In the genomic region with DNA sequence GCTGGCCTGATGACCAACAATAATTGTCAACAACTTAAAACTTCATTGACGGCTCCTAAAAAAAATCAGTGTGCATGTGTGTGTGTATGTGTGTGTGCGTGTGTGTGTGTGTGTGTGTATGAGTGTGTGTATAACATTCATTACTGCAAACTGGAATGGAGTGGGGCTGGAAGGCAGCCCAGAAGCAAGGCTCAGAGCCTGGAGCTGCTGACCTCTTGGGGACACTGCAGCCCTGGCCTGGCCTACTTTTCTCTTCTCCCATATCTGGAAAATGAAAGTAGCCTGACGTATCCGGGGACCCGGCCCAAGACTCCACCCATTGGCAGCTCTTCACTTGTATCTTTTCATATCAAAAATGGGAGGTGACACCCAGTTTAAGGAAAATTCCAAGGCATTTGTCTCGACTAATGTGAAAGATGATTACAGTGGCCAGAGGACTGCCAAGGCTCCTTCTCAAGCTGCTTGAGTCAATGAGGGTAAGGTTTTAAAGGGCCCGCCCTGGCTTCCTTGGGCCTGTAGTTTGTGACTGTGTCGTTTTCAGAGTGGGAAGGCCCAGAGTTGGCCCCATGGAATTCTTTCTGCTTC, we compare ENCODE assay signal across 9 cellular contexts.
DNase-seq lines count a peak whose midpoint lies in the region; ATAC-seq, FAIRE-seq and TF ChIP-seq lines count a peak whose summit lies in the region.
"Had no signal": no experiment of that assay in that cellular context is flagged by ENCODE, and none has a peak within 500 bp of the region (broad histone marks: within the 10 kb centered on the region; RNA-seq: fewer than 3 reads in every experiment).

No MANE protein-coding gene starts in this region.

- H3K9me3 ChIP-seq in A549, result no peaks in the 10 kb centered on the region
- H3K9me3 ChIP-seq in Peyer's patch, result no peaks in the 10 kb centered on the region
- no peaks in the 10 kb centered on the region for H3K9me3 ChIP-seq in muscle layer of duodenum (ENCODE audit: control insufficient read depth in 1 of 2, low read length in 2 of 2)

- TF ChIP-seq POLR2A in A549 (IDR thresholded peaks at IDR 0.05; ENCODE audit: low read length) (no peak), Peyer's patch (IDR thresholded peaks at IDR 0.05) (no peak)

- CTCF ChIA-PET in A549 (lab: Yijun Ruan, JAX), result interaction anchor here (0.7 to 2.1 kb wide), 16 partner anchors 13 to 170 kb away, joined by 3 to 10 read pairs (median 3); no protein-coding TSS in a partner anchor

- WGBS in A549 (ENCODE audit: missing lambda C conversion rate), result 10% methylated on average over 8 of the region's 8 CpGs

- TF ChIP-seq CTCF in A549 (IDR thresholded peaks at IDR 0.05) (peak; percentile 49), Peyer's patch (IDR thresholded peaks at IDR 0.05) (no peak), fibroblast of the aortic adventitia (IDR thresholded peaks at IDR 0.05; ENCODE audit: insufficient read depth, low read length) (peak; percentile 10)

- H3K27ac ChIP-seq in A549 (peak overlapping the region; percentile 90 to 98), Peyer's patch (peak overlapping the region in 3 of 4 donors; percentile 61 to 73 (median 64)), muscle layer of duodenum (ENCODE audit: low read length) (peak overlapping the region; percentile 70)
- H3K27ac ChIP-seq: SK-N-MC had no signal

- ATAC-seq in A549, result peak; percentile 78 to 85
- no peak for ATAC-seq in GM21367 (IDR thresholded peaks at IDR 0.05; ENCODE audit: unreplicated experiment)

- POLR2A ChIA-PET in A549 (lab: Yijun Ruan, JAX), result interaction anchor here (1.0 to 1.3 kb wide), 2 partner anchors 34 to 36 kb away, joined by 3 to 4 read pairs; no protein-coding TSS in a partner anchor

- DNase-seq in A549 (ENCODE audit: low read depth in 1 of 2, low spot score in 1 of 2) (peak; percentile 66 to 93), Peyer's patch (peak in 2 of 3 donors; percentile 34 to 72), fibroblast of the aortic adventitia (ENCODE audit: low read depth) (peak; percentile 99), NCI-H187 (lab: John Stamatoyannopoulos, UW) (no peak), LoVo (ENCODE audit: low spot score) (no peak), NCI-H510A treated with DMSO at 0.1 percent for 48 hours (lab: John Stamatoyannopoulos, UW) (no peak)

- no peak for TF ChIP-seq EP300 in A549 (IDR thresholded peaks at IDR 0.05)

- H3K36me3 ChIP-seq in Peyer's patch (no peaks in the 10 kb centered on the region), muscle layer of duodenum (ENCODE audit: control insufficient read depth in 1 of 2, insufficient read depth in 2 of 2, low read length in 2 of 2) (no peaks in the 10 kb centered on the region)

- H3K4me2 ChIP-seq in A549, result peak overlapping the region; percentile 86

- FAIRE-seq in A549 (lab: Jason Lieb, UNC), result no peak

- H3K4me3 ChIP-seq in A549 (peak overlapping the region; percentile 33), Peyer's patch (peak overlapping the region in 1 of 4 donors; percentile 10), fibroblast of the aortic adventitia (ENCODE audit: low read depth, low read length) (no peak overlapping the region), muscle layer of duodenum (ENCODE audit: low read depth in 1 of 2, low read length in 2 of 2) (peak overlapping the region in 1 of 2 donors; percentile 30)
- H3K4me3 ChIP-seq: SK-N-MC had no signal

- no peaks in the 10 kb centered on the region for H3K27me3 ChIP-seq in Peyer's patch
- H3K27me3 ChIP-seq in muscle layer of duodenum (ENCODE audit: low read depth, low read length), result no peaks in the 10 kb centered on the region

- peaks cover 58% of the 10 kb centered on the region for H3K4me1 ChIP-seq in A549
- H3K4me1 ChIP-seq in Peyer's patch, result peaks cover 0 to 10% (median 0%) of the 10 kb centered on the region in 4 donors
- peaks cover 4 to 6% of the 10 kb centered on the region in 2 donors for H3K4me1 ChIP-seq in muscle layer of duodenum (ENCODE audit: control insufficient read depth in 1 of 2, insufficient read depth in 2 of 2, low read length in 2 of 2)

- peak; percentile 66 to 81 for TF ChIP-seq RAD21 in A549 (conservative IDR thresholded peaks at IDR 0.05 in 1 of 2, IDR thresholded peaks at IDR 0.05 in 1 of 2)

TF ChIP-seq in A549, 52 proteins besides CTCF, POLR2A, EP300 and RAD21:
- TF ChIP-seq CHD2 (IDR thresholded peaks at IDR 0.05; ENCODE audit: low read length, partially characterized antibody), result no peak
- TF ChIP-seq PBX3 (IDR thresholded peaks at IDR 0.05), result no peak
- peak in 1 of 2 experiments; percentile 63; a peak in 3 of 5 replicates for TF ChIP-seq JUN (IDR thresholded peaks at IDR 0.05)
- peak; percentile 76 for TF ChIP-seq SMC3 (IDR thresholded peaks at IDR 0.05)
- 0 out of 2 replicates have a peak, but pooled peaks have one; percentile 13 for TF ChIP-seq MYC (IDR thresholded peaks at IDR 0.05; ENCODE audit: borderline replicate concordance, low read length)
- no peak for TF ChIP-seq RFX5 (IDR thresholded peaks at IDR 0.05)
- TF ChIP-seq MAZ (IDR thresholded peaks at IDR 0.05; ENCODE audit: borderline replicate concordance, low read depth, low read length), result no peak
- no peak for TF ChIP-seq RNF2 (IDR thresholded peaks at IDR 0.05; ENCODE audit: borderline replicate concordance, low read depth)
- TF ChIP-seq GATA3 (IDR thresholded peaks at IDR 0.05; ENCODE audit: borderline replicate concordance), result 0 out of 2 replicates have a peak, but pooled peaks have one; percentile 18
- TF ChIP-seq, protein P1, sequence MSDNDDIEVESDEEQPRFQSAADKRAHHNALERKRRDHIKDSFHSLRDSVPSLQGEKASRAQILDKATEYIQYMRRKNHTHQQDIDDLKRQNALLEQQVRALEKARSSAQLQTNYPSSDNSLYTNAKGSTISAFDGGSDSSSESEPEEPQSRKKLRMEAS (IDR thresholded peaks at IDR 0.05), result peak; percentile 50
- no peak for TF ChIP-seq ZNF302 (CRISPR knock-in tag; IDR thresholded peaks at IDR 0.05)
- no peak for TF ChIP-seq MAFK (IDR thresholded peaks at IDR 0.05; ENCODE audit: partially characterized antibody)
- no peak for TF ChIP-seq KDM1A (IDR thresholded peaks at IDR 0.05; ENCODE audit: low read depth)
- no peak for TF ChIP-seq ESRRA (IDR thresholded peaks at IDR 0.05; ENCODE audit: borderline replicate concordance, low read length)
- TF ChIP-seq ZC3H11A (IDR thresholded peaks at IDR 0.05), result no peak
- peak; percentile 74 for TF ChIP-seq PHF8 (IDR thresholded peaks at IDR 0.05; ENCODE audit: borderline replicate concordance, low read depth)

Comparison
In these comparisons a context has a peak if more than half of its experiments do, and no peak if none do; other contexts are left out.
1. DNase-seq: peak in A549 (2 of 2), Peyer's patch (2 of 3) and fibroblast of the aortic adventitia (single experiment); none in NCI-H187 (0 of 2), LoVo (single experiment) and NCI-H510A treated with DMSO at 0.1 percent for 48 hours (single experiment).
2. CTCF ChIP-seq: peak in A549 (single experiment) and fibroblast of the aortic adventitia (single experiment); none in Peyer's patch (0 of 6).
3. Peak in every context shown above with its lines, with median percentiles within 50 percentile points of each other: H3K27ac ChIP-seq.